8 cellular contexts compared by ENCODE assay signal in genomic region chr19:2235026-2235395, GRCh38. TPM values are rescaled to one million over a fixed set of nuclear protein-coding genes. Genes with fewer than 3 reads are reported as not detected.
A peak's percentile ranks its signal among the peaks of the same experiment; 100 is the strongest.
DNase-seq lines count a peak whose midpoint lies in the region; ATAC-seq, FAIRE-seq and TF ChIP-seq lines count a peak whose summit lies in the region.

No MANE protein-coding gene starts in this region.

- H3K9ac ChIP-seq in endodermal cell (ENCODE audit: extremely low read depth, low read length, poor library complexity, severe bottlenecking) = peak overlapping the region; percentile 97

- DNase-seq in CD14-positive monocyte (ENCODE audit: low spot score) = no peak
- DNase-seq in NCI-H2196 treated with DMSO at 0.1 percent for 48 hours (lab: John Stamatoyannopoulos, UW; ENCODE audit: unreplicated experiment) = peak; percentile 31
- DNase-seq in endodermal cell = no peak
- DNase-seq in amygdala (lab: John Stamatoyannopoulos, UW) = no peak
- DNase-seq in GM19239 (ENCODE audit: insufficient read length, low spot score) = no peak

- H3K27me3 ChIP-seq in endodermal cell (ENCODE audit: control insufficient read depth, insufficient read depth, low read length, poor library complexity, severe bottlenecking) = no peaks in the 10 kb centered on the region
- no peaks in the 10 kb centered on the region for H3K27me3 ChIP-seq in neuron (ENCODE audit: insufficient read depth, low read length)

- H3K36me3 Mint-ChIP-seq in CD14-positive monocyte (peaks cover 23 to 39% of the 10 kb centered on the region in 2 donors), endodermal cell (ENCODE audit: low read depth) (peaks cover 36% of the 10 kb centered on the region)

- peaks cover 0 to 2% (median 1%) of the 10 kb centered on the region in 3 donors for H3K27me3 Mint-ChIP-seq in CD14-positive monocyte (ENCODE audit: low read depth in 3 of 3)
- H3K27me3 Mint-ChIP-seq in endodermal cell (ENCODE audit: insufficient read depth) = no peaks in the 10 kb centered on the region

- peak overlapping the region; percentile 87 to 94 for H3K4me3 Mint-ChIP-seq in CD14-positive monocyte
- H3K4me3 Mint-ChIP-seq in endodermal cell = peak overlapping the region; percentile 92

- H3K9me3 Mint-ChIP-seq in CD14-positive monocyte (no peaks in the 10 kb centered on the region), endodermal cell (no peaks in the 10 kb centered on the region)

- TF ChIP-seq CTCF in CD14-positive monocyte (IDR thresholded peaks at IDR 0.05) (no peak), endodermal cell (conservative IDR thresholded peaks at IDR 0.05) (no peak)

- H3K36me3 ChIP-seq in endodermal cell (ENCODE audit: control insufficient read depth, insufficient read depth, low read length) = peaks cover 34% of the 10 kb centered on the region
- peaks cover 39% of the 10 kb centered on the region for H3K36me3 ChIP-seq in neuron (ENCODE audit: insufficient read depth, low read length)

- ATAC-seq in GM18511 (IDR thresholded peaks at IDR 0.05; ENCODE audit: unreplicated experiment) = no peak
- ATAC-seq in GM21576 (IDR thresholded peaks at IDR 0.05; ENCODE audit: unreplicated experiment) = no peak

- H3K4me3 ChIP-seq in endodermal cell (ENCODE audit: low read length) = peak overlapping the region; percentile 91
- peak overlapping the region; percentile 50 for H3K4me3 ChIP-seq in neuron (ENCODE audit: low read length)

- 69 to 70% methylated on average over 5 to 6 of the region's 6 CpGs for WGBS in endodermal cell (ENCODE audit: insufficient coverage in 1 of 2, insufficient read length in 1 of 2), 2 experiments

- H3K4me1 Mint-ChIP-seq in CD14-positive monocyte (peaks cover 48% of the 10 kb centered on the region), endodermal cell (peaks cover 25% of the 10 kb centered on the region)

- peak overlapping the region; percentile 97 for H3K27ac ChIP-seq in endodermal cell (ENCODE audit: low read depth, low read length)

- H3K9me3 ChIP-seq in endodermal cell (ENCODE audit: control insufficient read depth, low read length) (no peaks in the 10 kb centered on the region), neuron (ENCODE audit: low read length) (no peaks in the 10 kb centered on the region)

- no peak overlapping the region for H2AFZ ChIP-seq in neuron (ENCODE audit: low read depth, low read length)

- H3K4me1 ChIP-seq in endodermal cell (ENCODE audit: control insufficient read depth, insufficient read depth, low read length) = peaks cover 3% of the 10 kb centered on the region
- H3K4me1 ChIP-seq in neuron (ENCODE audit: insufficient read depth, low read length) = peaks cover 38% of the 10 kb centered on the region

- FAIRE-seq in GM19239 (lab: Jason Lieb, UNC) = no peak

- peak overlapping the region; percentile 54 to 99 (median 84) for H3K27ac Mint-ChIP-seq in CD14-positive monocyte
- peak overlapping the region; percentile 93 for H3K27ac Mint-ChIP-seq in endodermal cell

- intact Hi-C loops in CD14-positive monocyte (cut with micrococcal nuclease) = loop anchor here (2.0 to 5.0 kb wide), 4 partner anchors 72 to 92 kb away; partner anchors contain the start of genes AP3D1 (in 2 of the 2), DOT1L (in 1 of the 2), LSM7 (in 1 of the 2) and SPPL2B (in 1 of the 2)

RNA-seq across cellular contexts. Expression of gene PLEKHJ1, which starts 1.1 kb away (rescaled TPM):
- polyA plus RNA-seq in CD14-positive monocyte = 10 to 100 TPM; 62.1 to 69.0 TPM
- total RNA-seq in endodermal cell = 100 to 1,000 TPM; 146 to 192 TPM
- 103 TPM for polyA plus RNA-seq in endodermal cell (2013, experiment 1 of 2)
- 96.8 TPM for polyA plus RNA-seq in endodermal cell (2013, experiment 2 of 2)

RNA-seq across cellular contexts. Expression of gene SF3A2, which starts 1.6 kb away (rescaled TPM):
- 10 to 100 TPM in 1 of 2 donors, 1 to 10 TPM in 1; 8.0 to 11.6 TPM for polyA plus RNA-seq in CD14-positive monocyte
- total RNA-seq in endodermal cell = 100 to 1,000 TPM; 126 to 132 TPM
- polyA plus RNA-seq in endodermal cell (2013, experiment 1 of 2) = 147 TPM
- 122 TPM for polyA plus RNA-seq in endodermal cell (2013, experiment 2 of 2)

RNA-seq across cellular contexts. Expression of gene AMH, which starts 14.1 kb away (rescaled TPM):
- polyA plus RNA-seq in CD14-positive monocyte = not detected
- 10 to 100 TPM; 20.5 to 35.1 TPM for total RNA-seq in endodermal cell
- 4.8 TPM for polyA plus RNA-seq in endodermal cell (2013, experiment 1 of 2)
- polyA plus RNA-seq in endodermal cell (2013, experiment 2 of 2) = 5.6 TPM

RNA-seq across cellular contexts. Expression of gene JSRP1, which starts 21.2 kb away (rescaled TPM):
- under 1 TPM; 0.38 to 0.50 TPM for polyA plus RNA-seq in CD14-positive monocyte
- under 1 TPM; 0.66 to 0.89 TPM for total RNA-seq in endodermal cell
- not detected for polyA plus RNA-seq in endodermal cell (2013, experiment 1 of 2)
- polyA plus RNA-seq in endodermal cell (2013, experiment 2 of 2) = not detected

RNA-seq across cellular contexts. Expression of gene PEAK3, which starts 47.0 kb away (rescaled TPM):
- polyA plus RNA-seq in CD14-positive monocyte = 1 to 10 TPM; 2.9 to 6.3 TPM
- not detected for total RNA-seq in endodermal cell
- polyA plus RNA-seq in endodermal cell (2013, experiment 1 of 2) = not detected
- 0.08 TPM for polyA plus RNA-seq in endodermal cell (2013, experiment 2 of 2)
